ENCODE assay signal across 20 cellular contexts in the genomic region with DNA sequence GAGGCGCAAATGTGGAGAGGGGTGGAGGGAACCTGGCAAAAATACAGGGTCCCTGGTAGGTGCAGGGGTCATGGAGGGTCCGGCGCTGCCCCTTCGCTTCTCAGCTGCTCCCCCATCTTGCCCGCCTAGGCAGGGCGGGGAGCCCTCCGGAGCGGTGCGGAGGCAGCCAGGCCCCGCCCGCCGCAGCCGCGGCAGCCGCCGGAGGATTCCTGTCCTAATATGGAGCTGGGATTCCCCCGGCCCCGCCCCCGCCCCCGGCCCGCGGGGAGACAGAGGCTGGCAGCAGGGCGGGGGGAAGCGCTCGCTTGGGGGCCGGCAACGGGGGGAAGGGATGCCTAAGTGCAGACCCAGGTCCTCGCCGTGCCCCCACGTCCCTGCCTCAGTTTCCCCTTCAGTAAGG. TPM values are rescaled to one million over a fixed set of nuclear protein-coding genes. Genes with fewer than 3 reads are reported as not detected.
DNase-seq lines count a peak whose midpoint lies in the region; ATAC-seq and TF ChIP-seq lines count a peak whose summit lies in the region.
"Had no signal": no experiment of that assay in that cellular context is flagged by ENCODE, and none has a peak within 500 bp of the region (broad histone marks: within the 10 kb centered on the region; RNA-seq: fewer than 3 reads in every experiment).

No MANE protein-coding gene starts in this region.

- intact Hi-C loops in sciatic nerve (cut with DNase I), result no loop called here
- intact Hi-C loops in spleen (cut with DNase I; ENCODE audit: low total_unique reads), result no loop called here

- H3K9ac ChIP-seq in neural progenitor cell, result no peak overlapping the region

- peak overlapping the region; percentile 72 for H3K4me2 ChIP-seq in neural progenitor cell

- no peaks in the 10 kb centered on the region for H3K36me3 ChIP-seq in neural progenitor cell
- H3K36me3 ChIP-seq in spleen, result no peaks in the 10 kb centered on the region
- H3K36me3 ChIP-seq: upper lobe of left lung had no signal

- H3K79me2 ChIP-seq in neural progenitor cell (ENCODE audit: low read depth), result no peaks in the 10 kb centered on the region

- peaks cover 56% of the 10 kb centered on the region for H4K20me1 ChIP-seq in neural progenitor cell (ENCODE audit: low read depth)

- peaks cover 4% of the 10 kb centered on the region for H3K36me3 Mint-ChIP-seq in neural progenitor cell
- H3K36me3 Mint-ChIP-seq in activated T-cell treated with anti-CD3 and anti-CD28 coated beads, Interleukin-2, amount 50 U/mL, for 4 hours (ENCODE audit: insufficient read depth), result no peaks in the 10 kb centered on the region
- H3K36me3 Mint-ChIP-seq: T-cell had no signal

- H3K4me1 ChIP-seq in neural progenitor cell (peaks cover 16% of the 10 kb centered on the region), spleen (peaks cover 0 to 20% (median 3%) of the 10 kb centered on the region in 6 donors)

- H3K9me3 ChIP-seq in neural progenitor cell (ENCODE audit: low read depth) (no peaks in the 10 kb centered on the region), spleen (peaks cover 0 to 7% (median 0%) of the 10 kb centered on the region in 8 donors)
- H3K9me3 ChIP-seq: upper lobe of left lung had no signal

- peaks cover 9% of the 10 kb centered on the region for H3F3A ChIP-seq in neural progenitor cell (ENCODE audit: low read depth)

- H2AFZ ChIP-seq in neural progenitor cell (replicated peaks), result no peak overlapping the region

- peaks cover 29% of the 10 kb centered on the region for H3K4me1 Mint-ChIP-seq in neural progenitor cell
- peaks cover 32% of the 10 kb centered on the region for H3K4me1 Mint-ChIP-seq in activated T-cell treated with anti-CD3 and anti-CD28 coated beads, Interleukin-2, amount 50 U/mL, for 4 hours (ENCODE audit: low read depth)

- WGBS in spleen, 5 donors, result 4 to 8% (median 6%) methylated on average over 20 to 30 of the region's 30 CpGs

- no peaks in the 10 kb centered on the region for H3K9me3 Mint-ChIP-seq in neural progenitor cell
- peaks cover 7% of the 10 kb centered on the region for H3K9me3 Mint-ChIP-seq in activated T-cell treated with anti-CD3 and anti-CD28 coated beads, Interleukin-2, amount 50 U/mL, for 4 hours

- peak overlapping the region; percentile 71 for H3K4me3 Mint-ChIP-seq in neural progenitor cell
- no peak overlapping the region for H3K4me3 Mint-ChIP-seq in activated T-cell treated with anti-CD3 and anti-CD28 coated beads, Interleukin-2, amount 50 U/mL, for 4 hours
- H3K4me3 Mint-ChIP-seq: activated CD4-positive, alpha-beta T cell treated with anti-CD3 and anti-CD28 coated beads, Interleukin-2, amount 10 ng/mL, durations not matched to agents 24 days and 14 days; activated T-helper 1 cell treated with anti-CD3 and anti-CD28 coated beads, Interleukin-12 subunit alpha, Interleukin-12 subunit beta, Interleukin-2, Interleukin-4 antibody, amounts not matched to agents 30 ng/mL and 10 ng/mL and 1 ng/mL, durations not matched to agents 14 hours and 24 hours and 36 hours; T-cell had no signal

- H3K27me3 ChIP-seq in neural progenitor cell (peaks cover 37% of the 10 kb centered on the region), spleen (replicated peaks in 1 of 7) (peaks cover 0 to 66% (median 32%) of the 10 kb centered on the region in 7 donors)

- TF ChIP-seq CTCF in neural progenitor cell (IDR thresholded peaks at IDR 0.05), result no peak
- TF ChIP-seq CTCF in spleen (IDR thresholded peaks at IDR 0.05 in 8 of 11, conservative IDR thresholded peaks at IDR 0.05 in 3 of 11), result no peak

- no peak for ATAC-seq in sciatic nerve
- ATAC-seq in activated T-cell treated with anti-CD3 and anti-CD28 coated beads, Interleukin-2, amount 50 U/mL, for 4 hours, result no peak
- ATAC-seq: Panc1, T-cell had no signal

- no peak for TF ChIP-seq POLR2A in spleen (IDR thresholded peaks at IDR 0.05)

- H3K4me3 ChIP-seq in neural progenitor cell (peak overlapping the region; percentile 31), spleen (no peak overlapping the region)
- H3K4me3 ChIP-seq: upper lobe of left lung had no signal

- no peak overlapping the region for H3K27ac ChIP-seq in caudate nucleus (ENCODE audit: low read depth, low read length)
- no peak overlapping the region for H3K27ac ChIP-seq in neural progenitor cell
- H3K27ac ChIP-seq in spleen, result no peak overlapping the region
- H3K27ac ChIP-seq: upper lobe of left lung had no signal

- peaks cover 41% of the 10 kb centered on the region for H3K27me3 Mint-ChIP-seq in neural progenitor cell (ENCODE audit: insufficient read depth, low read depth)
- H3K27me3 Mint-ChIP-seq in activated T-cell treated with anti-CD3 and anti-CD28 coated beads, Interleukin-2, amount 50 U/mL, for 4 hours (ENCODE audit: low read depth), result peaks cover 46% of the 10 kb centered on the region

- DNase-seq in NCI-H2196 (lab: John Stamatoyannopoulos, UW; ENCODE audit: unreplicated experiment) (peak; percentile 26), NCI-H2196 treated with DMSO at 0.1 percent for 48 hours (lab: John Stamatoyannopoulos, UW; ENCODE audit: unreplicated experiment) (no peak), NCI-H1105 treated with DMSO at 0.1 percent for 48 hours (lab: John Stamatoyannopoulos, UW) (peak; percentile 10), caudate nucleus (lab: John Stamatoyannopoulos, UW) (peak in 42 of 61 donors; percentile 2 to 76 (median 33)), neural progenitor cell (ENCODE audit: low spot score) (peak; percentile 85), sciatic nerve (ENCODE audit: low spot score) (no peak), spleen (no peak)
- no peak for DNase-seq in activated T-cell treated with anti-CD3 and anti-CD28 coated beads, Interleukin-2, amount 50 U/mL, for 4 hours
- DNase-seq: activated CD4-positive, alpha-beta T cell treated with anti-CD3 and anti-CD28 coated beads, Interleukin-2, amount 10 ng/mL, durations not matched to agents 24 days and 14 days; KG1; NCI-H187 treated with DMSO at 0.1 percent for 48 hours; T-cell had no signal

- no peak overlapping the region for H3K27ac Mint-ChIP-seq in neural progenitor cell
- H3K27ac Mint-ChIP-seq: activated CD4-positive, alpha-beta T cell treated with anti-CD3 and anti-CD28 coated beads, Interleukin-2, amount 10 ng/mL, durations not matched to agents 24 days and 14 days; activated T-helper 1 cell treated with anti-CD3 and anti-CD28 coated beads, Interleukin-12 subunit alpha, Interleukin-12 subunit beta, Interleukin-2, Interleukin-4 antibody, amounts not matched to agents 30 ng/mL and 10 ng/mL and 1 ng/mL, durations not matched to agents 14 hours and 24 hours and 36 hours; progenitor cell of endocrine pancreas had no signal

RNA-seq across cellular contexts. Expression of a gene that starts 1.0 kb away (rescaled TPM):
- total RNA-seq in neural progenitor cell (ENCODE audit: low replicate concordance) (0.65 TPM in 1 of 2 replicates, not detected in the other), sciatic nerve (not detected), spleen (under 1 TPM in 2 of 7 donors, not detected in 5; 0.25 to 0.72 TPM)
- under 1 TPM in 2 of 3 donors, not detected in 1; 0.11 to 0.22 TPM for polyA plus RNA-seq in spleen
- total RNA-seq in activated T-cell treated with anti-CD3 and anti-CD28 coated beads, Interleukin-2, amount 50 U/mL, for 4 hours, result not detected
- total RNA-seq: activated CD4-positive, alpha-beta T cell treated with anti-CD3 and anti-CD28 coated beads, Interleukin-2, amount 10 ng/mL, durations not matched to agents 24 days and 14 days; activated T-helper 1 cell treated with anti-CD3 and anti-CD28 coated beads, Interleukin-12 subunit alpha, Interleukin-12 subunit beta, Interleukin-2, Interleukin-4 antibody, amounts not matched to agents 30 ng/mL and 10 ng/mL and 1 ng/mL, durations not matched to agents 14 hours and 24 hours and 36 hours; dermis microvascular lymphatic vessel endothelial cell; fibroblast of villous mesenchyme; kidney epithelial cell; mononuclear cell; progenitor cell of endocrine pancreas; T-cell; upper lobe of left lung had no signal

RNA-seq across cellular contexts. Expression of a gene that starts 18.8 kb away (rescaled TPM):
- total RNA-seq in neural progenitor cell (ENCODE audit: low replicate concordance) (82.0 and 131 TPM in 2 replicates), sciatic nerve (25.1 TPM), spleen (10 to 100 TPM; 25.5 to 41.2 (median 32.6) TPM)
- polyA plus RNA-seq in spleen, result 10 to 100 TPM; 60.3 to 87.1 (median 72.7) TPM
- 100 to 1,000 TPM; 124 to 141 (median 129) TPM for total RNA-seq in activated T-cell treated with anti-CD3 and anti-CD28 coated beads, Interleukin-2, amount 50 U/mL, for 4 hours

RNA-seq across cellular contexts. Expression of a gene that starts 46.9 kb away (rescaled TPM):
- total RNA-seq in neural progenitor cell (ENCODE audit: low replicate concordance) (2.7 and 9.1 TPM in 2 replicates), sciatic nerve (14.8 TPM), spleen (10 to 100 TPM in 5 of 7 donors, 1 to 10 TPM in 2; 4.9 to 14.6 (median 10.7) TPM)
- 1 to 10 TPM; 2.4 to 6.4 (median 2.7) TPM for polyA plus RNA-seq in spleen
- 1 to 10 TPM; 4.9 to 8.5 (median 7.8) TPM for total RNA-seq in activated T-cell treated with anti-CD3 and anti-CD28 coated beads, Interleukin-2, amount 50 U/mL, for 4 hours

RNA-seq across cellular contexts. Expression of a gene that starts 48.3 kb away (rescaled TPM):
- total RNA-seq in neural progenitor cell (ENCODE audit: low replicate concordance), result 6.9 and 15.3 TPM in 2 replicates
- 2.3 TPM for total RNA-seq in sciatic nerve
- 1 to 10 TPM; 1.9 to 5.0 (median 4.0) TPM for total RNA-seq in spleen
- 1 to 10 TPM; 4.8 to 8.4 (median 7.4) TPM for polyA plus RNA-seq in spleen
- total RNA-seq in activated T-cell treated with anti-CD3 and anti-CD28 coated beads, Interleukin-2, amount 50 U/mL, for 4 hours, result 10 to 100 TPM; 10.5 to 15.7 (median 11.4) TPM

Comparison
In these comparisons a context has a peak if more than half of its experiments do, and no peak if none do; other contexts are left out.
1. DNase-seq: peak in NCI-H2196 (single experiment), NCI-H1105 treated with DMSO at 0.1 percent for 48 hours (single experiment), caudate nucleus (42 of 61) and neural progenitor cell (single experiment); none in NCI-H2196 treated with DMSO at 0.1 percent for 48 hours (single experiment), sciatic nerve (single experiment), spleen (single experiment) and activated T-cell treated with anti-CD3 and anti-CD28 coated beads, Interleukin-2, amount 50 U/mL, for 4 hours (single experiment).